In genomic region chr22:45053094-45053493, GRCh38 we compare ENCODE assay signal across 13 cellular contexts. TPM values are rescaled to one million over a fixed set of nuclear protein-coding genes. Genes with fewer than 3 reads are reported as not detected.
DNase-seq lines count a peak whose midpoint lies in the region; ATAC-seq and TF ChIP-seq lines count a peak whose summit lies in the region.
"Had no signal": no experiment of that assay in that cellular context is flagged by ENCODE, and none has a peak within 500 bp of the region (broad histone marks: within the 10 kb centered on the region; RNA-seq: fewer than 3 reads in every experiment).

No MANE protein-coding gene starts in this region.

- no peak overlapping the region for H3K4me2 ChIP-seq in mesendoderm (ENCODE audit: low read length)
- H3K4me2 ChIP-seq: BLaER1 treated with 17β-estradiol and CSF1 and Interleukin-3, amounts not matched to agents 10 nM and 100 nM had no signal

- 8% methylated on average over 1 of the region's 1 CpG; no CpG with 5 or more reads in 1 of the 2 experiments for WGBS in endodermal cell (ENCODE audit: insufficient coverage in 1 of 2, insufficient read length in 1 of 2), 2 experiments
- WGBS in mesendoderm (ENCODE audit: extremely low coverage, insufficient coverage, low lambda C conversion rate): no CpG with 5 or more reads among the region's 1 CpG

- H2BK5ac ChIP-seq in mesendoderm (ENCODE audit: low read length): peak overlapping the region; percentile 94

- H3K56ac ChIP-seq in mesendoderm (ENCODE audit: low read length): peak overlapping the region; percentile 78

- no peak overlapping the region for H2AK5ac ChIP-seq in mesendoderm (ENCODE audit: low read length)

- H3K4me3 ChIP-seq in HUES6 (ENCODE audit: low read depth, low read length): peak overlapping the region; percentile 20; the same call in 1 of the 2 replicates
- peak overlapping the region; percentile 81 for H3K4me3 ChIP-seq in endodermal cell (ENCODE audit: low read length)
- no peak overlapping the region for H3K4me3 ChIP-seq in mesendoderm (ENCODE audit: low read length)
- H3K4me3 ChIP-seq: BLaER1 treated with 17β-estradiol and CSF1 and Interleukin-3, amounts not matched to agents 10 nM and 100 nM; GM12878 had no signal

- no peak overlapping the region for H4K5ac ChIP-seq in mesendoderm (ENCODE audit: low read length)

- 0 out of 2 replicates have a peak, but pooled peaks cover 4% of the 10 kb centered on the region for H3K27me3 ChIP-seq in HUES6 (ENCODE audit: control insufficient read depth, insufficient read depth, low read length)
- no peaks in the 10 kb centered on the region for H3K27me3 ChIP-seq in endodermal cell (ENCODE audit: control insufficient read depth, insufficient read depth, low read length, poor library complexity, severe bottlenecking)
- H3K27me3 ChIP-seq in mesendoderm (ENCODE audit: insufficient read depth, low read length, poor library complexity): no peaks in the 10 kb centered on the region
- H3K27me3 ChIP-seq: BLaER1 treated with 17β-estradiol and CSF1 and Interleukin-3, amounts not matched to agents 10 nM and 100 nM had no signal

- H3K4me1 Mint-ChIP-seq in endodermal cell: peaks cover 65% of the 10 kb centered on the region

- no peaks in the 10 kb centered on the region for H3K9me3 Mint-ChIP-seq in endodermal cell

- no peak overlapping the region for H3K23ac ChIP-seq in mesendoderm (ENCODE audit: low read length)

- peak overlapping the region; percentile 52 for H3K4me3 Mint-ChIP-seq in endodermal cell

- no peaks in the 10 kb centered on the region for H3K79me2 ChIP-seq in mesendoderm (ENCODE audit: control insufficient read depth, insufficient read depth, low read length)

- peak overlapping the region; percentile 98 for H3K27ac Mint-ChIP-seq in endodermal cell
- H3K27ac Mint-ChIP-seq: CD4-positive, CD25-positive, alpha-beta regulatory T cell had no signal

- H3K9me3 ChIP-seq in HUES6 (ENCODE audit: control insufficient read depth, insufficient read depth, low read depth, low read length) (no peaks in the 10 kb centered on the region), endodermal cell (ENCODE audit: control insufficient read depth, low read length) (no peaks in the 10 kb centered on the region)
- H3K9me3 ChIP-seq: BLaER1 treated with 17β-estradiol and CSF1 and Interleukin-3, amounts not matched to agents 10 nM and 100 nM had no signal

- ATAC-seq in GM21737 (IDR thresholded peaks at IDR 0.05; ENCODE audit: unreplicated experiment) (no peak), GM21619 (IDR thresholded peaks at IDR 0.05; ENCODE audit: unreplicated experiment) (no peak)
- ATAC-seq: GM12878, HepG2 had no signal

- TF ChIP-seq CTCF in endodermal cell (conservative IDR thresholded peaks at IDR 0.05): no peak

- H3K27me3 Mint-ChIP-seq in endodermal cell (ENCODE audit: insufficient read depth): peaks cover 4% of the 10 kb centered on the region

- no peaks in the 10 kb centered on the region for H3K36me3 Mint-ChIP-seq in endodermal cell (ENCODE audit: low read depth)
- H3K36me3 Mint-ChIP-seq: CD4-positive, CD25-positive, alpha-beta regulatory T cell had no signal

- DNase-seq in ELF-1 (ENCODE audit: low read depth, low spot score): peak; percentile 27
- DNase-seq in endodermal cell: no peak
- DNase-seq in mesendoderm: peak; percentile 95
- no peak for DNase-seq in cerebellar cortex (ENCODE audit: low spot score)
- DNase-seq: 8988T; CD4-positive, CD25-positive, alpha-beta regulatory T cell; DMS 273 treated with DMSO at 0.1 percent for 48 hours had no signal

- peak overlapping the region; percentile 74 for H2BK120ac ChIP-seq in mesendoderm (ENCODE audit: low read depth, low read length)

- no peaks in the 10 kb centered on the region for H3K79me1 ChIP-seq in mesendoderm (ENCODE audit: low read length)

- peak overlapping the region; percentile 69 for H3K9ac ChIP-seq in HUES6 (ENCODE audit: low read length)
- H3K9ac ChIP-seq in endodermal cell (ENCODE audit: extremely low read depth, low read length, poor library complexity, severe bottlenecking): peak overlapping the region; percentile 91
- H3K9ac ChIP-seq in mesendoderm (ENCODE audit: low read length): peak overlapping the region; percentile 31
- H3K9ac ChIP-seq: BLaER1 treated with 17β-estradiol and CSF1 and Interleukin-3, amounts not matched to agents 10 nM and 100 nM had no signal

- H3K4me1 ChIP-seq in HUES6 (ENCODE audit: control insufficient read depth, insufficient read depth, low read length): peaks cover 48% of the 10 kb centered on the region
- H3K4me1 ChIP-seq in endodermal cell (ENCODE audit: control insufficient read depth, insufficient read depth, low read length): peaks cover 24% of the 10 kb centered on the region
- H3K4me1 ChIP-seq in mesendoderm (ENCODE audit: control insufficient read depth, low read depth, low read length): peaks cover 16% of the 10 kb centered on the region

- H3K18ac ChIP-seq in mesendoderm (ENCODE audit: low read length): peak overlapping the region; percentile 69

- no peak overlapping the region for H2BK15ac ChIP-seq in mesendoderm (replicated peaks; ENCODE audit: low read depth)

- H4K8ac ChIP-seq in mesendoderm (ENCODE audit: low read depth, low read length): no peak overlapping the region

- H3K36me3 ChIP-seq in HUES6 (ENCODE audit: control insufficient read depth, insufficient read depth, low read length) (no peaks in the 10 kb centered on the region), endodermal cell (ENCODE audit: control insufficient read depth, insufficient read depth, low read length) (no peaks in the 10 kb centered on the region), mesendoderm (ENCODE audit: control insufficient read depth, insufficient read depth, low read length) (no peaks in the 10 kb centered on the region)
- H3K36me3 ChIP-seq: BLaER1 treated with 17β-estradiol and CSF1 and Interleukin-3, amounts not matched to agents 10 nM and 100 nM had no signal

- peak overlapping the region; percentile 95 for H3K4ac ChIP-seq in mesendoderm (ENCODE audit: low read depth, low read length)

- H3K27ac ChIP-seq in HUES6 (ENCODE audit: low read depth, low read length) (peak overlapping the region; percentile 91), endodermal cell (ENCODE audit: low read depth, low read length) (peak overlapping the region; percentile 65), mesendoderm (ENCODE audit: low read depth, low read length) (peak overlapping the region; percentile 87)
- H3K27ac ChIP-seq: BLaER1 treated with 17β-estradiol and CSF1 and Interleukin-3, amounts not matched to agents 10 nM and 100 nM had no signal

RNA-seq across cellular contexts. Expression of gene PHF21B, which starts 43.3 kb away (rescaled TPM):
- 10 to 100 TPM; 57.5 to 69.2 TPM for total RNA-seq in endodermal cell
- polyA plus RNA-seq in endodermal cell (2013, experiment 1 of 2): 45.2 TPM
- 35.4 TPM for polyA plus RNA-seq in endodermal cell (2013, experiment 2 of 2)
- 7.4 TPM for polyA plus RNA-seq in mesendoderm (2013, experiment 1 of 2)
- 8.1 TPM for polyA plus RNA-seq in mesendoderm (2013, experiment 2 of 2)
- total RNA-seq: CD4-positive, CD25-positive, alpha-beta regulatory T cell; GM12878; HepG2 had no signal
- polyA plus RNA-seq: CD4-positive, CD25-positive, alpha-beta regulatory T cell; HepG2 had no signal

Comparison
In these comparisons a context has a peak if more than half of its experiments do, and no peak if none do; other contexts are left out.
1. DNase-seq: peak in ELF-1 (single experiment) and mesendoderm (single experiment); none in endodermal cell (single experiment) and cerebellar cortex (single experiment).
2. H3K9ac ChIP-seq: peak in every context shown above with its lines; median percentile 91 in endodermal cell; 69 in HUES6; 31 in mesendoderm.
3. Peak in every context shown above with its lines, with median percentiles within 50 percentile points of each other: H3K27ac ChIP-seq.